ENCODE assay signal across 8 cellular contexts in the genomic region with DNA sequence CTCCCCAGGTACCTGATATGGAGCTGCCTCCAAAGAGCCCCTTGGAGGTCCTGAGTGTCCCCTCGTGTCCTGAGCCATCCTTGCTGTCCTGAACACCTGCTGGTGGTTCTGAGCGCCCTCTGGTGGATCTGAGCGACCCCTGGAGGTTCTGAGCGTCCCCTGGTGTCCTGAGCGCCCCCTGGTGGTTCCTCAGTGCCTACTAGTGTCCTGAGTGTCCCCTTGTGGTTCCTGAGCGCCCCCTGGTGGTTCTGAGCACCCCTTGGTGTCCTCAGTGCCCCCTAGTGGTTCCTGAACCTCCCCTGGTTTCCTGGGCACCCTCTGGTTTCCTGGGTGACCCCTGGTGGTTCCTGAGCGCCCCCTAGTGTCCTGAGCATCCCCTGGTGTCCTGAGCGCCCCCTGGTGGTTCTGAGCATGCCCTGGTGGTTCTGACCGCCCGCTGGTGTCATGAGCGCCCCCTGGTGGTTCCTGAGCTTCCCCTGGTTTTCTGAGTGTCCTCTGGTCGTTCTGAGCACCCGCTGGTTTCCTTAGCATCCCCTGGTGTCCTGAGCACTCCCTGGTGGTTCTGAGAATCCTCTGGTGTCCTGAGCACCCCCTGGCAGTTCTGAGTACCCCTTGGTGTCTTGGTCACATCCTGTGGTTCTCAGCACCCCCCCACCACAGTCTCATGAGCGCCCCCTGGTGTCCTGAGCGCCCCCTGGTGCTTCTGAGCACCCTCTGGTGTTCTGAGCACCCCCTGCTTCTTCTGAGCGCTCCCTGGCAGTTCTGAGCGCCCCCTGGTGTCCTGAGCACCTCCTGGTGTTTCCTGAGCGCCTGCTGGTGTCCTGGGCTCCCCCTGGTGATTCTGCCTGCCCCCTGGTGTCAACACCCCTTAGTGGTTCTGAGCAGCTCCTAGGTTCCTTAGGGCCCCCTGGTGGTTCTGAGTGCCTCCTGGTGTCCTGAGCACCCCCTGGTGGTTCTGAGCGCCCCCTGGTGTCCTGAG.
DNase-seq lines count a peak whose midpoint lies in the region; ATAC-seq and TF ChIP-seq lines count a peak whose summit lies in the region.
"Not testable (repeated sequence)": the region's sequence is repeated elsewhere in the genome, so short reads cannot be mapped to it uniquely, and the experiment has no call there.

No MANE protein-coding gene starts in this region.

- peak; percentile 68 for ATAC-seq in GM18868 (IDR thresholded peaks at IDR 0.05; ENCODE audit: unreplicated experiment)
- ATAC-seq in GM19468 (IDR thresholded peaks at IDR 0.05; ENCODE audit: extremely low read depth, unreplicated experiment), result peak; percentile 70
- ATAC-seq in HG02588 (IDR thresholded peaks at IDR 0.05; ENCODE audit: unreplicated experiment), result peak; percentile 72
- ATAC-seq in HG03045 (IDR thresholded peaks at IDR 0.05; ENCODE audit: unreplicated experiment), result peak; percentile 86
- ATAC-seq in HG03457 (IDR thresholded peaks at IDR 0.05; ENCODE audit: unreplicated experiment), result peak; percentile 54
- peak; percentile 75 to 79 for ATAC-seq in activated T-cell treated with anti-CD3 and anti-CD28 coated beads, Interleukin-2, amount 50 U/mL, for 72 hours (replicated peaks in 1 of 2)
- peak; percentile 88 for ATAC-seq in left lung
- peak; percentile 98 for ATAC-seq in upper lobe of right lung

- H3K36me3 ChIP-seq in left lung, upper lobe of right lung: not testable (repeated sequence)

- H3K4me1 Mint-ChIP-seq in activated T-cell treated with anti-CD3 and anti-CD28 coated beads, Interleukin-2, amount 50 U/mL, for 72 hours (ENCODE audit: low read depth), result not testable (repeated sequence)

- not testable (repeated sequence) for TF ChIP-seq CTCF in left lung (IDR thresholded peaks at IDR 0.05); upper lobe of right lung (IDR thresholded peaks at IDR 0.05)

- H3K27ac Mint-ChIP-seq in activated T-cell treated with anti-CD3 and anti-CD28 coated beads, Interleukin-2, amount 50 U/mL, for 72 hours, result not testable (repeated sequence)

- not testable (repeated sequence) for H3K9me3 Mint-ChIP-seq in activated T-cell treated with anti-CD3 and anti-CD28 coated beads, Interleukin-2, amount 50 U/mL, for 72 hours

- H3K9me3 ChIP-seq in left lung, upper lobe of right lung: not testable (repeated sequence)

- intact Hi-C loops in left lung (cut with DNase I); upper lobe of right lung (cut with DNase I): not testable (repeated sequence)

- not testable (repeated sequence) for H3K27me3 ChIP-seq in left lung, upper lobe of right lung

- not testable (repeated sequence) for H3K36me3 Mint-ChIP-seq in activated T-cell treated with anti-CD3 and anti-CD28 coated beads, Interleukin-2, amount 50 U/mL, for 72 hours (ENCODE audit: insufficient read depth in 2 of 2)

- not testable (repeated sequence) for H3K4me3 Mint-ChIP-seq in activated T-cell treated with anti-CD3 and anti-CD28 coated beads, Interleukin-2, amount 50 U/mL, for 72 hours

- not testable (repeated sequence) for H3K4me3 ChIP-seq in left lung, upper lobe of right lung

- H3K27me3 Mint-ChIP-seq in activated T-cell treated with anti-CD3 and anti-CD28 coated beads, Interleukin-2, amount 50 U/mL, for 72 hours (ENCODE audit: low read depth), result not testable (repeated sequence)

- not testable (repeated sequence) for H3K27ac ChIP-seq in left lung, upper lobe of right lung

- not testable (repeated sequence) for DNase-seq in activated T-cell treated with anti-CD3 and anti-CD28 coated beads, Interleukin-2, amount 50 U/mL, for 72 hours; left lung; upper lobe of right lung

- H3K4me1 ChIP-seq in left lung, upper lobe of right lung: not testable (repeated sequence)
